In genomic region chr17:17972952-17973254, GRCh38 we compare ENCODE assay signal across 8 cellular contexts. TPM values are rescaled to one million over a fixed set of nuclear protein-coding genes. Genes with fewer than 3 reads are reported as not detected.
A peak's percentile ranks its signal among the peaks of the same experiment; 100 is the strongest.
DNase-seq lines count a peak whose midpoint lies in the region; ATAC-seq and TF ChIP-seq lines count a peak whose summit lies in the region.

No MANE protein-coding gene starts in this region.

- WGBS in esophagus muscularis mucosa, result under 1% methylated on average over 13 of the region's 13 CpGs

- DNase-seq in Peyer's patch, result no peak
- DNase-seq in esophagus muscularis mucosa (ENCODE audit: extremely low spot score), result no peak
- no peak for DNase-seq in progenitor cell of endocrine pancreas (ENCODE audit: low spot score, unreplicated experiment)
- no peak for DNase-seq in HEK293T (ENCODE audit: extremely low spot score)
- no peak for DNase-seq in HUDEP-2 (lab: John Stamatoyannopoulos, UW; ENCODE audit: unreplicated experiment in 76 of 76)
- no peak for DNase-seq in hypothalamus (lab: John Stamatoyannopoulos, UW)

- H3K36me3 ChIP-seq in DOHH2 (ENCODE audit: control insufficient read depth, low read length) (no peaks in the 10 kb centered on the region), Peyer's patch (no peaks in the 10 kb centered on the region), esophagus muscularis mucosa (peaks cover 0 to 2% (median 0%) of the 10 kb centered on the region in 4 donors)

- CTCF ChIA-PET in HEK293T (lab: Yijun Ruan, JAX), result interaction anchor here (0.7 to 1.0 kb wide), 3 partner anchors 28 to 54 kb away, joined by 3 to 4 read pairs (median 3); no protein-coding TSS in a partner anchor

- peaks cover 18% of the 10 kb centered on the region for H3K4me1 Mint-ChIP-seq in progenitor cell of endocrine pancreas (ENCODE audit: low read depth)

- no peaks in the 10 kb centered on the region for H3K36me3 Mint-ChIP-seq in progenitor cell of endocrine pancreas (ENCODE audit: insufficient read depth)

- H3K27ac ChIP-seq in DOHH2 (ENCODE audit: low read depth, low read length) (no peak overlapping the region), Peyer's patch (peak overlapping the region in 1 of 4 donors; percentile 29), esophagus muscularis mucosa (replicated peaks in 1 of 4) (peak overlapping the region; percentile 49 to 79 (median 66))

- TF ChIP-seq POLR2A in Peyer's patch (IDR thresholded peaks at IDR 0.05) (no peak), esophagus muscularis mucosa (IDR thresholded peaks at IDR 0.05; ENCODE audit: low read depth) (no peak)

- H3K9me3 ChIP-seq in DOHH2 (ENCODE audit: control insufficient read depth, insufficient read depth, low read length), result no peaks in the 10 kb centered on the region
- no peaks in the 10 kb centered on the region for H3K9me3 ChIP-seq in Peyer's patch
- H3K9me3 ChIP-seq in esophagus muscularis mucosa, result no peaks in the 10 kb centered on the region

- no peaks in the 10 kb centered on the region for H3K9me3 Mint-ChIP-seq in progenitor cell of endocrine pancreas (ENCODE audit: low read depth)

- H3K79me2 ChIP-seq in DOHH2 (ENCODE audit: control insufficient read depth, low read length), result no peaks in the 10 kb centered on the region

- TF ChIP-seq CTCF in DOHH2 (IDR thresholded peaks at IDR 0.05; ENCODE audit: low read depth, low read length, poor library complexity, severe bottlenecking), result no peak
- TF ChIP-seq CTCF in Peyer's patch (IDR thresholded peaks at IDR 0.05), result no peak
- TF ChIP-seq CTCF in esophagus muscularis mucosa (IDR thresholded peaks at IDR 0.05), result no peak
- no peak for TF ChIP-seq CTCF in progenitor cell of endocrine pancreas (IDR thresholded peaks at IDR 0.05; ENCODE audit: unreplicated experiment)

- no peaks in the 10 kb centered on the region for H3F3A ChIP-seq in DOHH2 (ENCODE audit: control insufficient read depth, insufficient read depth)

- no peaks in the 10 kb centered on the region for H3K9me2 ChIP-seq in DOHH2 (replicated peaks; ENCODE audit: control insufficient read depth, low read length)

- H3K4me2 ChIP-seq in DOHH2 (ENCODE audit: low read length), result peak overlapping the region; percentile 73

- H3K4me3 ChIP-seq in DOHH2 (ENCODE audit: low read length), result peak overlapping the region; percentile 65
- H3K4me3 ChIP-seq in Peyer's patch, result peak overlapping the region; percentile 24 to 97 (median 52)
- H3K4me3 ChIP-seq in esophagus muscularis mucosa, result peak overlapping the region; percentile 69 to 95 (median 92)

- POLR2A ChIA-PET in HEK293T (lab: Yijun Ruan, JAX), result interaction anchor here (0.7 to 2.9 kb wide), 7 partner anchors 12 to 136 kb away, joined by 3 to 16 read pairs (median 6); partner anchors contain the start of gene SREBF1

- H3K27me3 ChIP-seq in DOHH2 (ENCODE audit: control insufficient read depth, low read length), result peaks cover 4% of the 10 kb centered on the region; the same call in 1 of the 2 replicates
- no peaks in the 10 kb centered on the region for H3K27me3 ChIP-seq in Peyer's patch
- H3K27me3 ChIP-seq in esophagus muscularis mucosa, result no peaks in the 10 kb centered on the region

- H3K27me3 Mint-ChIP-seq in progenitor cell of endocrine pancreas, result no peaks in the 10 kb centered on the region

- H4K20me1 ChIP-seq in DOHH2 (ENCODE audit: control insufficient read depth, insufficient read depth, low read depth, low read length), result no peaks in the 10 kb centered on the region

- intact Hi-C loops in esophagus muscularis mucosa (cut with DNase I), result loop anchor here (10.0 kb wide), 2 partner anchors 48 to 88 kb away; no protein-coding TSS in a partner anchor

- H3K4me1 ChIP-seq in DOHH2 (ENCODE audit: control insufficient read depth, low read length), result peaks cover 14% of the 10 kb centered on the region
- peaks cover 0 to 14% (median 4%) of the 10 kb centered on the region in 4 donors for H3K4me1 ChIP-seq in Peyer's patch
- peaks cover 26 to 47% (median 41%) of the 10 kb centered on the region in 4 donors for H3K4me1 ChIP-seq in esophagus muscularis mucosa

- peak overlapping the region; percentile 92 for H3K4me3 Mint-ChIP-seq in progenitor cell of endocrine pancreas (ENCODE audit: low read depth)

- ATAC-seq in GM18868 (IDR thresholded peaks at IDR 0.05; ENCODE audit: unreplicated experiment), result no peak

- H3K27ac Mint-ChIP-seq in progenitor cell of endocrine pancreas, result peak overlapping the region; percentile 96

- TF ChIP-seq EP300 in esophagus muscularis mucosa (IDR thresholded peaks at IDR 0.05), result no peak

TF ChIP-seq in HEK293T, 16 proteins besides CTCF, POLR2A, EP300 and RAD21:
- no peak for TF ChIP-seq SUZ12 (IDR thresholded peaks at IDR 0.05)
- no peak for TF ChIP-seq ELF4 (IDR thresholded peaks at IDR 0.05)
- no peak for TF ChIP-seq BHLHE40 (IDR thresholded peaks at IDR 0.05; ENCODE audit: borderline replicate concordance)
- TF ChIP-seq NFRKB (IDR thresholded peaks at IDR 0.05), result no peak
- TF ChIP-seq TARDBP (IDR thresholded peaks at IDR 0.05), result no peak
- no peak for TF ChIP-seq FOXA1 (IDR thresholded peaks at IDR 0.05)
- no peak for TF ChIP-seq CTBP1 (IDR thresholded peaks at IDR 0.05; ENCODE audit: borderline replicate concordance)
- no peak for TF ChIP-seq HDGF (IDR thresholded peaks at IDR 0.05; ENCODE audit: borderline replicate concordance)
- TF ChIP-seq ARNT (IDR thresholded peaks at IDR 0.05), result no peak
- TF ChIP-seq PKNOX1 (IDR thresholded peaks at IDR 0.05), result no peak
- TF ChIP-seq ZNF384 (IDR thresholded peaks at IDR 0.05), result no peak
- no peak for TF ChIP-seq L3MBTL2 (conservative IDR thresholded peaks at IDR 0.05)
TF ChIP-seq in HEK293T: peak in this region for 0.

RNA-seq across cellular contexts. Expression of gene DRC3, which starts 0.2 kb away (rescaled TPM):
- total RNA-seq in Peyer's patch (1 to 10 TPM in 2 of 4 donors, under 1 TPM in 1, not detected in 1; 0.57 to 6.3 (median 5.8) TPM), esophagus muscularis mucosa (1 to 10 TPM in 2 of 4 donors, under 1 TPM in 2; 0.71 to 4.2 (median 1.4) TPM), progenitor cell of endocrine pancreas (13.3 and 15.4 TPM in 2 replicates)

RNA-seq across cellular contexts. Expression of gene TOM1L2, which starts 0.7 kb away (rescaled TPM):
- total RNA-seq in Peyer's patch, result 10 to 100 TPM; 49.5 to 74.8 (median 62.7) TPM
- 10 to 100 TPM; 64.4 to 96.9 (median 75.0) TPM for total RNA-seq in esophagus muscularis mucosa
- total RNA-seq in progenitor cell of endocrine pancreas, result 29.4 and 30.5 TPM in 2 replicates
